11 cellular contexts compared by ENCODE assay signal in genomic region chr12:64730585-64730964, GRCh38. TPM values are rescaled to one million over a fixed set of nuclear protein-coding genes. Genes with fewer than 3 reads are reported as not detected.
DNase-seq lines count a peak whose midpoint lies in the region; ATAC-seq and TF ChIP-seq lines count a peak whose summit lies in the region.
"Had no signal": no experiment of that assay in that cellular context is flagged by ENCODE, and none has a peak within 500 bp of the region (broad histone marks: within the 10 kb centered on the region; RNA-seq: fewer than 3 reads in every experiment).

No MANE protein-coding gene starts in this region.

- H3K36me3 Mint-ChIP-seq in activated CD4-positive, alpha-beta T cell treated with anti-CD3 and anti-CD28 coated beads, Interleukin-2, amount 10 ng/mL, durations not matched to agents 24 days and 14 days (ENCODE audit: low read depth), result peaks cover 28% of the 10 kb centered on the region
- peaks cover 27% of the 10 kb centered on the region for H3K36me3 Mint-ChIP-seq in activated naive CD8-positive, alpha-beta T cell
- H3K36me3 Mint-ChIP-seq in Caco-2 (ENCODE audit: insufficient read depth, unreplicated experiment), result peaks cover 30% of the 10 kb centered on the region

- H3F3A ChIP-seq in Loucy (ENCODE audit: low read depth), result no peaks in the 10 kb centered on the region; the same call in 1 of the 2 replicates

- peaks cover 17% of the 10 kb centered on the region for H3K4me1 ChIP-seq in Loucy (ENCODE audit: insufficient read depth, low read length, poor library complexity, severe bottlenecking)
- peaks cover 0 to 13% (median 4%) of the 10 kb centered on the region in 3 donors for H3K4me1 ChIP-seq in skeletal muscle tissue (ENCODE audit: control insufficient read depth in 3 of 3, insufficient read depth in 3 of 3, low read length in 3 of 3)
- no peaks in the 10 kb centered on the region for H3K4me1 ChIP-seq in Caco-2

- H3K27ac Mint-ChIP-seq in activated CD4-positive, alpha-beta T cell treated with anti-CD3 and anti-CD28 coated beads, Interleukin-2, amount 10 ng/mL, durations not matched to agents 24 days and 14 days, result peak overlapping the region; percentile 62
- peak overlapping the region; percentile 55 for H3K27ac Mint-ChIP-seq in activated naive CD8-positive, alpha-beta T cell
- H3K27ac Mint-ChIP-seq in Caco-2 (ENCODE audit: unreplicated experiment), result no peak overlapping the region

- ATAC-seq in HG03095 (IDR thresholded peaks at IDR 0.05; ENCODE audit: unreplicated experiment), result no peak

- H3K9me3 ChIP-seq in Loucy (ENCODE audit: insufficient read depth, low read depth, low read length) (no peaks in the 10 kb centered on the region), skeletal muscle tissue (ENCODE audit: control insufficient read depth in 3 of 3, low read length in 3 of 3) (no peaks in the 10 kb centered on the region), Caco-2 (no peaks in the 10 kb centered on the region)

- peak overlapping the region; percentile 23 for H3K4me3 Mint-ChIP-seq in activated CD4-positive, alpha-beta T cell treated with anti-CD3 and anti-CD28 coated beads, Interleukin-2, amount 10 ng/mL, durations not matched to agents 24 days and 14 days
- H3K4me3 Mint-ChIP-seq in activated naive CD8-positive, alpha-beta T cell, result no peak overlapping the region
- no peak overlapping the region for H3K4me3 Mint-ChIP-seq in Caco-2 (ENCODE audit: unreplicated experiment)

- no peaks in the 10 kb centered on the region for H3K27me3 Mint-ChIP-seq in activated CD4-positive, alpha-beta T cell treated with anti-CD3 and anti-CD28 coated beads, Interleukin-2, amount 10 ng/mL, durations not matched to agents 24 days and 14 days
- H3K27me3 Mint-ChIP-seq in activated naive CD8-positive, alpha-beta T cell, result no peaks in the 10 kb centered on the region
- no peaks in the 10 kb centered on the region for H3K27me3 Mint-ChIP-seq in Caco-2 (ENCODE audit: insufficient read depth, unreplicated experiment)

- H3K4me3 ChIP-seq in Loucy (ENCODE audit: low read length, poor library complexity, severe bottlenecking) (peak overlapping the region; percentile 5), skeletal muscle tissue (ENCODE audit: low read length in 3 of 3) (no peak overlapping the region), Caco-2 (ENCODE audit: low read depth, low read length) (no peak overlapping the region)
- H3K4me3 ChIP-seq: hepatocyte had no signal

- DNase-seq in activated CD4-positive, alpha-beta T cell treated with anti-CD3 and anti-CD28 coated beads, Interleukin-2, amount 10 ng/mL, durations not matched to agents 24 days and 14 days, result peak; percentile 62
- DNase-seq in activated CD4-positive, alpha-beta T cell treated with anti-CD3 and anti-CD28 coated beads, Interleukin-2, amount 50 U/mL, for 48 hours, result no peak
- DNase-seq in DMS153 treated with DMSO at 0.1 percent for 48 hours (lab: John Stamatoyannopoulos, UW; ENCODE audit: unreplicated experiment) (no peak), Caco-2 (no peak)
- DNase-seq: occipital lobe had no signal

- no peaks in the 10 kb centered on the region for H3K9me3 Mint-ChIP-seq in activated CD4-positive, alpha-beta T cell treated with anti-CD3 and anti-CD28 coated beads, Interleukin-2, amount 10 ng/mL, durations not matched to agents 24 days and 14 days
- H3K9me3 Mint-ChIP-seq in activated naive CD8-positive, alpha-beta T cell (ENCODE audit: low read depth), result no peaks in the 10 kb centered on the region
- no peaks in the 10 kb centered on the region for H3K9me3 Mint-ChIP-seq in Caco-2 (ENCODE audit: unreplicated experiment)

- H3K27me3 ChIP-seq in Loucy (ENCODE audit: insufficient read depth, low read length, poor library complexity, severe bottlenecking) (no peaks in the 10 kb centered on the region), skeletal muscle tissue (ENCODE audit: control insufficient read depth in 3 of 3, insufficient read depth in 3 of 3, low read length in 3 of 3) (no peaks in the 10 kb centered on the region), Caco-2 (replicated peaks; ENCODE audit: control insufficient read depth, insufficient read depth, low read length) (no peaks in the 10 kb centered on the region)
- H3K27me3 ChIP-seq: hepatocyte had no signal

- H3K9me2 ChIP-seq in Loucy (replicated peaks; ENCODE audit: low read depth, low read length), result no peaks in the 10 kb centered on the region

- H3K79me2 ChIP-seq in Loucy (ENCODE audit: insufficient read depth, low read length), result no peaks in the 10 kb centered on the region
- H3K79me2 ChIP-seq: hepatocyte had no signal

- peak overlapping the region; percentile 37 for H3K4me2 ChIP-seq in Loucy (ENCODE audit: low read depth, low read length, poor library complexity, severe bottlenecking)
- H3K4me2 ChIP-seq: hepatocyte had no signal

- H3K9ac ChIP-seq in Loucy (ENCODE audit: low read depth, low read length, poor library complexity, severe bottlenecking) (peak overlapping the region; percentile 20), skeletal muscle tissue (ENCODE audit: low read depth in 1 of 3, low read length in 3 of 3) (no peak overlapping the region)

- H2AFZ ChIP-seq in Loucy (ENCODE audit: low read length), result no peak overlapping the region
- H2AFZ ChIP-seq: hepatocyte had no signal

- TF ChIP-seq CTCF in Loucy (conservative IDR thresholded peaks at IDR 0.05; ENCODE audit: low read length) (no peak), Caco-2 (IDR thresholded peaks at IDR 0.05; ENCODE audit: insufficient read depth in 1 of 2, low read depth in 1 of 2, low read length in 1 of 2, severe bottlenecking in 1 of 2, unreplicated experiment in 1 of 2) (no peak)

- peak overlapping the region; percentile 20 for H3K27ac ChIP-seq in skeletal muscle tissue (ENCODE audit: low read depth, low read length)
- H3K27ac ChIP-seq: hepatocyte, VCaP had no signal

- peaks cover 13% of the 10 kb centered on the region for H3K4me1 Mint-ChIP-seq in activated CD4-positive, alpha-beta T cell treated with anti-CD3 and anti-CD28 coated beads, Interleukin-2, amount 10 ng/mL, durations not matched to agents 24 days and 14 days
- H3K4me1 Mint-ChIP-seq in activated naive CD8-positive, alpha-beta T cell (ENCODE audit: low read depth), result peaks cover 15% of the 10 kb centered on the region
- no peaks in the 10 kb centered on the region for H3K4me1 Mint-ChIP-seq in Caco-2 (ENCODE audit: low read depth, unreplicated experiment)

- H4K20me1 ChIP-seq in Loucy (ENCODE audit: insufficient read depth, low read length, poor library complexity, severe bottlenecking), result no peaks in the 10 kb centered on the region

- peaks cover 13% of the 10 kb centered on the region; the same call in 1 of the 2 replicates for H3K36me3 ChIP-seq in Loucy (ENCODE audit: insufficient read depth, low read length)
- peaks cover 15 to 21% (median 18%) of the 10 kb centered on the region in 3 donors for H3K36me3 ChIP-seq in skeletal muscle tissue (ENCODE audit: control insufficient read depth in 3 of 3, insufficient read depth in 3 of 3, low read length in 3 of 3)
- H3K36me3 ChIP-seq in Caco-2 (ENCODE audit: control insufficient read depth, insufficient read depth, low read length), result no peaks in the 10 kb centered on the region; the same call in 1 of the 2 replicates

- CTCF ChIA-PET in Caco-2 (lab: Charles Lee), result no interaction called here

- intact Hi-C loops in activated CD4-positive, alpha-beta T cell treated with anti-CD3 and anti-CD28 coated beads, Interleukin-2, amount 10 ng/mL, durations not matched to agents 24 days and 14 days (cut with micrococcal nuclease), result no loop called here
- intact Hi-C loops in Caco-2 (cut with micrococcal nuclease; ENCODE audit: unreplicated experiment), result no loop called here

- BruUV-seq in Caco-2 (replicated peaks; lab: Mats Ljungman, UMichigan), result no TSS peak

- POLR2A ChIA-PET in Caco-2 (lab: Charles Lee), result no interaction called here

RNA-seq across cellular contexts. Expression of gene GNS, which starts 28.6 kb away (rescaled TPM):
- 19.9 and 20.5 TPM in 2 replicates for total RNA-seq in activated CD4-positive, alpha-beta T cell treated with anti-CD3 and anti-CD28 coated beads, Interleukin-2, amount 10 ng/mL, durations not matched to agents 24 days and 14 days
- total RNA-seq in skeletal muscle tissue (88.2 TPM), Caco-2 (2022) (62.9 and 75.1 TPM in 2 replicates)
